In genomic region chr9:37899041-37899440, GRCh38 we compare ENCODE assay signal across 26 cellular contexts. TPM values are rescaled to one million over a fixed set of nuclear protein-coding genes. Genes with fewer than 3 reads are reported as not detected.
DNase-seq lines count a peak whose midpoint lies in the region; TF ChIP-seq lines count a peak whose summit lies in the region.
"Had no signal": no experiment of that assay in that cellular context is flagged by ENCODE, and none has a peak within 500 bp of the region (broad histone marks: within the 10 kb centered on the region; RNA-seq: fewer than 3 reads in every experiment).

No MANE protein-coding gene starts in this region.

- H3K27me3 Mint-ChIP-seq in H9 (ENCODE audit: low read depth): no peaks in the 10 kb centered on the region
- H3K27me3 Mint-ChIP-seq: activated naive CD8-positive, alpha-beta T cell treated with anti-CD3 and anti-CD28 coated beads, Interleukin-2, amount 10 ng/mL, durations not matched to agents 7 days and 5 days; B cell; memory B cell had no signal

- no peak overlapping the region for H2BK12ac ChIP-seq in H9 (ENCODE audit: insufficient read length, low read depth, low read length)

- H3K9me3 Mint-ChIP-seq in H9: no peaks in the 10 kb centered on the region
- H3K9me3 Mint-ChIP-seq: activated naive CD8-positive, alpha-beta T cell treated with anti-CD3 and anti-CD28 coated beads, Interleukin-2, amount 10 ng/mL, durations not matched to agents 7 days and 5 days; CD8-positive, alpha-beta T cell; memory B cell; neural crest cell had no signal

- DNase-seq in AG04450 (ENCODE audit: low read depth, low spot score): no peak
- DNase-seq in HCEC 1CT: peak; percentile 77
- DNase-seq in epithelial cell of prostate (ENCODE audit: low read depth, low spot score): no peak
- peak; percentile 76 for DNase-seq in iris pigment epithelial cell (ENCODE audit: low read depth)
- DNase-seq in GM10248 (ENCODE audit: extremely low spot score): no peak
- no peak for DNase-seq in inferior parietal cortex (ENCODE audit: extremely low spot score)
- DNase-seq in substantia nigra (lab: John Stamatoyannopoulos, UW): no peak
- DNase-seq in H9: no peak
- DNase-seq: 8988T; activated CD4-positive, alpha-beta T cell treated with anti-CD3 and anti-CD28 coated beads for 1 hour; activated effector memory CD4-positive, alpha-beta T cell treated with Interleukin-2 at 50 U/mL for 16 hours; activated naive CD8-positive, alpha-beta T cell treated with anti-CD3 and anti-CD28 coated beads, Interleukin-2, amount 10 ng/mL, durations not matched to agents 7 days and 5 days; CD8-positive, alpha-beta T cell; central memory CD4-positive, alpha-beta T cell; DMS 273 treated with DMSO at 0.1 percent for 48 hours; NCI-H1048; NCI-H1694; NCI-H510A; stimulated activated naive CD4-positive, alpha-beta T cell; testis had no signal

- no CpG with 5 or more reads among the region's 2 CpGs for WGBS in H9 (ENCODE audit: extremely low coverage, insufficient read length, low lambda C conversion rate)

- no peak overlapping the region for H3K23ac ChIP-seq in H9 (ENCODE audit: insufficient read length, low read depth, low read length)

- H2AK5ac ChIP-seq in H9 (ENCODE audit: insufficient read length, low read length): no peak overlapping the region

- no peak overlapping the region for H4K91ac ChIP-seq in H9 (ENCODE audit: insufficient read length, low read depth, low read length)

- H3K27me3 ChIP-seq in AG04450 (ENCODE audit: control insufficient read depth, insufficient read depth, low read length) (no peaks in the 10 kb centered on the region), H9 (ENCODE audit: insufficient read depth, low read length) (no peaks in the 10 kb centered on the region)
- H3K27me3 ChIP-seq: esophagus muscularis mucosa, testis had no signal

- no peaks in the 10 kb centered on the region for H3K79me1 ChIP-seq in H9 (ENCODE audit: insufficient read depth, low read depth, low read length, poor library complexity, severe bottlenecking)

- no peak overlapping the region for H3K4me3 ChIP-seq in AG04450 (ENCODE audit: low read depth, low read length)
- H3K4me3 ChIP-seq: esophagus muscularis mucosa, smooth muscle cell, testis had no signal

- H3K27ac Mint-ChIP-seq in H9: no peak overlapping the region
- H3K27ac Mint-ChIP-seq: activated naive CD8-positive, alpha-beta T cell treated with anti-CD3 and anti-CD28 coated beads, Interleukin-2, amount 10 ng/mL, durations not matched to agents 7 days and 5 days; B cell; CD8-positive, alpha-beta T cell; memory B cell had no signal

- no peak overlapping the region for H3T11ph ChIP-seq in H9 (ENCODE audit: low read length)

- H3K18ac ChIP-seq in H9 (ENCODE audit: insufficient read length, low read depth, low read length): no peak overlapping the region

- CTCF ChIA-PET in AG04450 (lab: Charles Lee) (interaction anchor here (0.6 to 1.7 kb wide), 7 partner anchors 14 to 365 kb away, joined by 3 to 8 read pairs (median 4); no protein-coding TSS in a partner anchor), GM10248 (lab: Yijun Ruan, JAX) (interaction anchor here (1.0 to 1.5 kb wide), 4 partner anchors 9 to 261 kb away, joined by 3 to 4 read pairs (median 4); no protein-coding TSS in a partner anchor)

- H3K4me1 ChIP-seq in H9 (ENCODE audit: insufficient read depth, low read length): no peaks in the 10 kb centered on the region
- H3K4me1 ChIP-seq: testis had no signal

- H2BK5ac ChIP-seq in H9 (ENCODE audit: insufficient read length, low read length): no peak overlapping the region

- TF ChIP-seq CTCF in AG04450 (IDR thresholded peaks at IDR 0.05; ENCODE audit: low read depth, low read length) (no peak), GM10248 (IDR thresholded peaks at IDR 0.05; ENCODE audit: control extremely low read depth, extremely low read depth, low read depth, missing control alignments) (no peak), H9 (conservative IDR thresholded peaks at IDR 0.05) (no peak)

- H3K9me3 ChIP-seq in AG04450 (ENCODE audit: control insufficient read depth, insufficient read depth, low read length): no peaks in the 10 kb centered on the region
- no peaks in the 10 kb centered on the region for H3K9me3 ChIP-seq in H9 (ENCODE audit: control insufficient read depth, low read depth, low read length)
- H3K9me3 ChIP-seq: esophagus muscularis mucosa, testis had no signal

- H3K36me3 Mint-ChIP-seq in H9 (ENCODE audit: insufficient read depth in 1 of 3, low read depth in 3 of 3): peaks cover 16 to 36% (median 36%) of the 10 kb centered on the region in 3 experiments; a peak in 6 of 7 replicates

- H4K20me1 ChIP-seq in H9 (ENCODE audit: control insufficient read depth, insufficient read depth, insufficient read length): no peaks in the 10 kb centered on the region

- no peak overlapping the region for H3K4me2 ChIP-seq in H9 (ENCODE audit: insufficient read depth, insufficient read length, low read length)
- H3K4me2 ChIP-seq: smooth muscle cell had no signal

- no peak overlapping the region for H3K14ac ChIP-seq in H9 (ENCODE audit: insufficient read depth, low read length)

- no peak overlapping the region for H3K4ac ChIP-seq in H9 (ENCODE audit: low read depth, low read length)

- H3K56ac ChIP-seq in H9 (ENCODE audit: insufficient read length, low read depth, low read length): no peak overlapping the region

- H3K27ac ChIP-seq in AG04450 (ENCODE audit: low read depth, low read length): peak overlapping the region; percentile 78
- peak overlapping the region; percentile 44 for H3K27ac ChIP-seq in epithelial cell of prostate
- no peak overlapping the region for H3K27ac ChIP-seq in substantia nigra (ENCODE audit: low read depth, low read length, poor library complexity, severe bottlenecking)
- H3K27ac ChIP-seq in H9 (ENCODE audit: insufficient read length, low read depth, low read length): no peak overlapping the region
- H3K27ac ChIP-seq: esophagus muscularis mucosa, parathyroid adenoma, testis had no signal

- no peak overlapping the region for H2BK20ac ChIP-seq in H9 (ENCODE audit: low read depth, low read length, poor library complexity, severe bottlenecking)

- H3K9ac ChIP-seq in H9 (ENCODE audit: extremely low read depth, insufficient read length, low read length): no peak overlapping the region
- H3K9ac ChIP-seq: parathyroid adenoma had no signal

- POLR2A ChIA-PET in AG04450 (lab: Yijun Ruan, JAX): interaction anchor here (0.6 to 0.8 kb wide), 2 partner anchors 23 to 50 kb away, joined by 3 to 6 read pairs; no protein-coding TSS in a partner anchor
- POLR2A ChIA-PET in GM10248 (lab: Yijun Ruan, JAX): no interaction called here

- no peak overlapping the region for H2AFZ ChIP-seq in H9 (ENCODE audit: low read length)
- H2AFZ ChIP-seq: parathyroid adenoma had no signal

- no peak overlapping the region for H2BK120ac ChIP-seq in H9 (ENCODE audit: low read depth, low read length, poor library complexity, severe bottlenecking)

- no peaks in the 10 kb centered on the region; the same call in 1 of the 2 replicates for H3K79me2 ChIP-seq in H9 (ENCODE audit: insufficient read depth, low read length)

- no peak overlapping the region for H3K4me3 Mint-ChIP-seq in H9
- H3K4me3 Mint-ChIP-seq: activated naive CD8-positive, alpha-beta T cell treated with anti-CD3 and anti-CD28 coated beads, Interleukin-2, amount 10 ng/mL, durations not matched to agents 7 days and 5 days; B cell; CD8-positive, alpha-beta T cell; memory B cell; neural crest cell had no signal

- H3K23me2 ChIP-seq in H9 (ENCODE audit: insufficient read length, low read depth, low read length, poor library complexity, severe bottlenecking): peaks cover 5% of the 10 kb centered on the region

- H2BK15ac ChIP-seq in H9 (ENCODE audit: low read depth, low read length): no peak overlapping the region

- H3K4me1 Mint-ChIP-seq in H9: peaks cover 6 to 8% of the 10 kb centered on the region in 2 experiments

- H4K8ac ChIP-seq in H9 (replicated peaks; ENCODE audit: insufficient read length, low read depth, low read length): no peak overlapping the region

- H4K5ac ChIP-seq in H9 (ENCODE audit: insufficient read length, low read depth, low read length): no peak overlapping the region

RNA-seq across cellular contexts. Expression of gene SLC25A51, which starts 4.9 kb away (rescaled TPM):
- 27.7 and 29.9 TPM in 2 replicates for polyA plus RNA-seq in AG04450 (2011; rRNA removed)
- 87.6 and 89.6 TPM in 2 replicates for polyA minus RNA-seq in AG04450 (2011; rRNA and poly(A)+ RNA removed)
- 12.4 and 12.9 TPM in 2 replicates for total RNA-seq in H9 (2021)

Comparison
In these comparisons a context has a peak if more than half of its experiments do, and no peak if none do; other contexts are left out.
1. DNase-seq: peak in HCEC 1CT (single experiment) and iris pigment epithelial cell (single experiment); none in AG04450 (single experiment), epithelial cell of prostate (single experiment), GM10248 (single experiment), inferior parietal cortex (single experiment), substantia nigra (0 of 49) and H9 (single experiment).
2. H3K27ac ChIP-seq: peak in AG04450 (single experiment) and epithelial cell of prostate (single experiment); none in substantia nigra (single experiment) and H9 (single experiment).